Comparison of ENCODE assay signal across 21 cellular contexts in genomic region chr6:81934936-81935335, GRCh38.
"Had no signal": no experiment of that assay in that cellular context is flagged by ENCODE, and none has a peak within 500 bp of the region (broad histone marks: within the 10 kb centered on the region; RNA-seq: fewer than 3 reads in every experiment).

No MANE protein-coding gene starts in this region.

- H3K27me3 Mint-ChIP-seq: activated CD8-positive, alpha-beta T cell treated with anti-CD3 and anti-CD28 coated beads for 36 hours; activated naive CD8-positive, alpha-beta T cell treated with anti-CD3 and anti-CD28 coated beads, Interleukin-2, amount 10 ng/mL, durations not matched to agents 7 days and 5 days; T-helper 17 cell had no signal

- DNase-seq: activated CD4-positive, CD25-positive, alpha-beta regulatory T cell; activated CD8-positive, alpha-beta memory T cell treated with anti-CD3 and anti-CD28 coated beads, Interleukin-2, amount 50 U/mL, for 48 hours; activated CD8-positive, alpha-beta T cell treated with anti-CD3 and anti-CD28 coated beads for 36 hours; activated naive CD4-positive, alpha-beta T cell treated with anti-CD3 and anti-CD28 coated beads, Interleukin-2, amount 50 U/mL, for 16 hours; activated naive CD8-positive, alpha-beta T cell treated with anti-CD3 and anti-CD28 coated beads, Interleukin-2, amount 10 ng/mL, durations not matched to agents 7 days and 5 days; activated T-cell treated with anti-CD3 and anti-CD28 coated beads, Interleukin-2, amount 50 U/mL, for 1 hour; adrenal gland; anterior cingulate cortex; Karpas-422; NCI-H1048; NCI-H1930; NCI-H2171 treated with DMSO at 0.1 percent for 48 hours; NCI-H345; NCI-H510A treated with DMSO at 0.1 percent for 48 hours; NCI-H69; NK-92 treated with Interleukin-12 subunit alpha and Interleukin-12 subunit beta, amount 100 ng/mL, for 24 hours; SHP77; T-helper 17 cell; T-helper 9 cell had no signal

- FAIRE-seq: K562 had no signal

- H3K9me3 Mint-ChIP-seq: activated CD8-positive, alpha-beta T cell treated with anti-CD3 and anti-CD28 coated beads for 36 hours had no signal

- H3K4me3 Mint-ChIP-seq: activated CD8-positive, alpha-beta T cell treated with anti-CD3 and anti-CD28 coated beads for 36 hours; activated naive CD8-positive, alpha-beta T cell treated with anti-CD3 and anti-CD28 coated beads, Interleukin-2, amount 10 ng/mL, durations not matched to agents 7 days and 5 days; T-helper 17 cell had no signal

- H3K27ac Mint-ChIP-seq: activated CD8-positive, alpha-beta T cell treated with anti-CD3 and anti-CD28 coated beads for 36 hours; activated naive CD8-positive, alpha-beta T cell treated with anti-CD3 and anti-CD28 coated beads, Interleukin-2, amount 10 ng/mL, durations not matched to agents 7 days and 5 days; T-helper 17 cell had no signal

- H3K36me3 Mint-ChIP-seq: activated naive CD8-positive, alpha-beta T cell treated with anti-CD3 and anti-CD28 coated beads, Interleukin-2, amount 10 ng/mL, durations not matched to agents 7 days and 5 days had no signal

- H3K4me3 ChIP-seq: adrenal gland, K562, Peyer's patch had no signal

- H3K4me1 Mint-ChIP-seq: activated naive CD8-positive, alpha-beta T cell treated with anti-CD3 and anti-CD28 coated beads, Interleukin-2, amount 10 ng/mL, durations not matched to agents 7 days and 5 days; T-helper 17 cell had no signal
